Comparison of ENCODE assay signal across 17 cellular contexts in genomic region chr11:75198278-75198948, GRCh38. TPM values are rescaled to one million over a fixed set of nuclear protein-coding genes. Genes with fewer than 3 reads are reported as not detected.
A peak's percentile ranks its signal among the peaks of the same experiment; 100 is the strongest.
DNase-seq lines count a peak whose midpoint lies in the region; ATAC-seq and TF ChIP-seq lines count a peak whose summit lies in the region.
"Had no signal": no experiment of that assay in that cellular context is flagged by ENCODE, and none has a peak within 500 bp of the region (broad histone marks: within the 10 kb centered on the region; RNA-seq: fewer than 3 reads in every experiment).

No MANE protein-coding gene starts in this region.

- no peak overlapping the region for H3K27ac Mint-ChIP-seq in MCF 10A (ENCODE audit: low read depth, unreplicated experiment)

- intact Hi-C loops in MCF 10A (cut with micrococcal nuclease) (loop anchor here (5.0 kb wide), 1 partner anchor 41 kb away; no protein-coding TSS in a partner anchor), upper lobe of right lung (cut with DNase I) (no loop called here)

- H3K27ac ChIP-seq in upper lobe of right lung = no peak overlapping the region
- H3K27ac ChIP-seq: BLaER1 treated with 17β-estradiol and CSF1 and Interleukin-3, amounts not matched to agents 10 nM and 100 nM had no signal

- H3K4me3 ChIP-seq in upper lobe of right lung = no peak overlapping the region
- H3K4me3 ChIP-seq: BLaER1 treated with 17β-estradiol and CSF1 and Interleukin-3, amounts not matched to agents 10 nM and 100 nM; GM12878 had no signal

- no peaks in the 10 kb centered on the region for H3K36me3 Mint-ChIP-seq in MCF 10A (ENCODE audit: insufficient read depth, unreplicated experiment)

- H3K27me3 Mint-ChIP-seq in MCF 10A (ENCODE audit: insufficient read depth, unreplicated experiment) = peaks cover 41% of the 10 kb centered on the region

- no peak for ATAC-seq in upper lobe of right lung
- no peak for ATAC-seq in left lobe of liver
- ATAC-seq in GM21528 (IDR thresholded peaks at IDR 0.05; ENCODE audit: low FRiP score, unreplicated experiment) = no peak
- ATAC-seq: GM12878, HCT116, SK-N-SH treated with all-trans-retinoic acid at 6 μM for 48 hours had no signal

- TF ChIP-seq CTCF in MCF 10A (IDR thresholded peaks at IDR 0.05; ENCODE audit: unreplicated experiment) (no peak), upper lobe of right lung (IDR thresholded peaks at IDR 0.05) (no peak)

- peaks cover 22% of the 10 kb centered on the region for H3K4me1 ChIP-seq in upper lobe of right lung

- no peaks in the 10 kb centered on the region for H3K27me3 ChIP-seq in upper lobe of right lung
- H3K27me3 ChIP-seq: BLaER1 treated with 17β-estradiol and CSF1 and Interleukin-3, amounts not matched to agents 10 nM and 100 nM had no signal

- CTCF ChIA-PET in MCF 10A (lab: Yijun Ruan, JAX) = interaction anchor here (1.0 to 3.1 kb wide), 4 partner anchors 9 to 269 kb away, joined by 4 to 20 read pairs (median 4); no protein-coding TSS in a partner anchor

- no peaks in the 10 kb centered on the region for H3K9me3 ChIP-seq in upper lobe of right lung
- H3K9me3 ChIP-seq: BLaER1 treated with 17β-estradiol and CSF1 and Interleukin-3, amounts not matched to agents 10 nM and 100 nM had no signal

- H3K4me1 Mint-ChIP-seq in MCF 10A (ENCODE audit: insufficient read depth, unreplicated experiment) = peaks cover 5% of the 10 kb centered on the region

- no peaks in the 10 kb centered on the region for H3K36me3 ChIP-seq in upper lobe of right lung

- DNase-seq in DMS53 (lab: John Stamatoyannopoulos, UW) (peak; percentile 81), DMS53 treated with DMSO at 0.1 percent for 48 hours (lab: John Stamatoyannopoulos, UW; ENCODE audit: unreplicated experiment) (no peak), NCI-H524 (lab: John Stamatoyannopoulos, UW) (peak; percentile 57 to 82), MCF 10A (ENCODE audit: unreplicated experiment) (peak; percentile 62), upper lobe of right lung (peak; percentile 40), germinal center (ENCODE audit: low spot score) (no peak), left lobe of liver (ENCODE audit: low spot score) (no peak)
- DNase-seq: 8988T, DMS153, NCI-H748 treated with DMSO at 0.1 percent for 48 hours, Right ventricle myocardium superior had no signal

- H3K4me3 Mint-ChIP-seq in MCF 10A (ENCODE audit: unreplicated experiment) = no peak overlapping the region

- no peaks in the 10 kb centered on the region for H3K9me3 Mint-ChIP-seq in MCF 10A (ENCODE audit: unreplicated experiment)

- POLR2A ChIA-PET in MCF 10A (lab: Yijun Ruan, JAX) = no interaction called here

- no TSS peak for BruUV-seq in MCF 10A (replicated peaks; lab: Mats Ljungman, UMichigan)

RNA-seq across cellular contexts. Expression of gene TPBGL, which starts 42.2 kb away (rescaled TPM):
- total RNA-seq in MCF 10A (2022) (not detected in 2 replicates), upper lobe of right lung (0.64 TPM), left lobe of liver (not detected)
- total RNA-seq: G401, GM12878 had no signal

RNA-seq across cellular contexts. Expression of gene SLCO2B1, which starts 47.5 kb away (rescaled TPM):
- total RNA-seq in MCF 10A (2022) (not detected in 2 replicates), upper lobe of right lung (204 TPM), left lobe of liver (327 TPM)
- total RNA-seq: G401 had no signal

Comparison
In these comparisons a context has a peak if more than half of its experiments do, and no peak if none do; other contexts are left out.
1. DNase-seq: peak in DMS53 (single experiment), NCI-H524 (2 of 2), MCF 10A (single experiment) and upper lobe of right lung (single experiment); none in DMS53 treated with DMSO at 0.1 percent for 48 hours (single experiment), germinal center (single experiment) and left lobe of liver (single experiment).
2. RNA of gene SLCO2B1, which starts 47.5 kb away (total RNA-seq): 327 TPM in left lobe of liver (single experiment) and 204 TPM in upper lobe of right lung (single experiment); not detected in MCF 10A; every median in the first group is over 100 times any median in the second.